In the genomic region with DNA sequence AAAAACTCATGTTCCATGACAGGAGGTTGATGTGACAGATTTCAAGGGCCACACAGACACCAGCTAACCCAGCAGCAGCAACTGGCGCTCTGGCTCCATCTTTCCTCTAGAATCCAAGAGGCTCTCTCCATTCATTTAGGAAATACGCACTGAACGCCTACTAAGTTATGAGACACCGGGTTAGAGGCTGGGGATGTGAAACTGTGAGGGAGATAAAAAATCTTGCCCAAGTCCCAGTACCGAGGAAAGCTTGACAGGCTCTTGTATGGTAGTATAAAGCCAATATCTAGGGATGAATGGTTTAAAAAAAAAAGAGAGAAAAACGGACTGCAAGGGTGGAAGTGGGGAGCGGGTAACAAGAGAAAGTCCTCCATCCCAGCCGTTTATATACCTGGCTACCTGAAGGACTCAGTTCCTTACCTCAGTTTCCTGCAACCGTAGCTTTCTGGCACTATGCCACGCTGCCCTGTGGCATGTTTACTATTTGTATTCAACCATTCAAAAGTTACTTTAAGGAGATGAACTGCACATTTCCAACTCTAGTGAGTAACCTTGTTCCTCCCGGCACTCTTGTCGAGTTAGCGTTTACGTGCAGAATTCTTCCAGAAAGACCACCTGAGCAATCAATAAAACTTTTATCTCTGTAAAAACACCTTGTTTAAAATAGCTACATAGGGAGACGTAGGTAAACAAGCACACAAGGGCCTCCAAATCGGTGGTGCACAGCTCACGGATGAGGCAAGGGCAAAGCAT, we compare ENCODE assay signal across 8 cellular contexts. TPM values are rescaled to one million over a fixed set of nuclear protein-coding genes. Genes with fewer than 3 reads are reported as not detected.
A peak's percentile ranks its signal among the peaks of the same experiment; 100 is the strongest.
DNase-seq lines count a peak whose midpoint lies in the region; ATAC-seq and TF ChIP-seq lines count a peak whose summit lies in the region.

No MANE protein-coding gene starts in this region.

- no peaks in the 10 kb centered on the region for H3K9me2 ChIP-seq in GM23248 (ENCODE audit: insufficient read depth)

- no peak for TF ChIP-seq CTCF in natural killer cell (IDR thresholded peaks at IDR 0.05)

- peaks cover 12% of the 10 kb centered on the region for H3F3A ChIP-seq in GM23248 (ENCODE audit: insufficient read depth)

- in situ Hi-C loops in GM23248 (cut with MboI) = no loop called here

- peak overlapping the region in 1 of 2 donors; percentile 16 for H3K27ac Mint-ChIP-seq in natural killer cell

- peak overlapping the region; percentile 72 for H3K4me2 ChIP-seq in GM23248 (ENCODE audit: unreplicated experiment)

- H3K27ac ChIP-seq in GM23248 = peak overlapping the region; percentile 22; the same call in 1 of the 2 replicates
- H3K27ac ChIP-seq in effector memory CD4-positive, alpha-beta T cell (ENCODE audit: insufficient read depth, low read length, poor library complexity, severe bottlenecking) = no peak overlapping the region

- no peaks in the 10 kb centered on the region for H3K9me3 Mint-ChIP-seq in natural killer cell

- H4K20me1 ChIP-seq in GM23248 (ENCODE audit: insufficient read depth) = no peaks in the 10 kb centered on the region

- H3K27me3 Mint-ChIP-seq in natural killer cell (ENCODE audit: low read depth in 2 of 2) = peaks cover 5 to 19% of the 10 kb centered on the region in 2 donors

- peak overlapping the region; percentile 46 for H3K9ac ChIP-seq in GM23248

- no peaks in the 10 kb centered on the region for H3K36me3 Mint-ChIP-seq in natural killer cell

- no peak for ATAC-seq in natural killer cell
- no peak for ATAC-seq in GM21367 (IDR thresholded peaks at IDR 0.05; ENCODE audit: unreplicated experiment)

- H2AFZ ChIP-seq in GM23248 = peak overlapping the region; percentile 57

- H3K4me3 ChIP-seq in GM23248 = peak overlapping the region; percentile 48
- H3K4me3 ChIP-seq in effector memory CD4-positive, alpha-beta T cell (ENCODE audit: insufficient read depth, low read depth, low read length, poor library complexity, severe bottlenecking) = peak overlapping the region; percentile 60

- no peaks in the 10 kb centered on the region for H3K79me2 ChIP-seq in GM23248 (ENCODE audit: insufficient read depth)

- no peaks in the 10 kb centered on the region for H3K9me3 ChIP-seq in GM23248 (ENCODE audit: low read depth)
- no peaks in the 10 kb centered on the region for H3K9me3 ChIP-seq in effector memory CD4-positive, alpha-beta T cell (ENCODE audit: control insufficient read depth, low read length)

- CTCF ChIA-PET in HEK293T (lab: Yijun Ruan, JAX) = interaction anchor here (0.6 to 1.3 kb wide), 11 partner anchors 9 to 346 kb away, joined by 3 to 7 read pairs (median 3); a partner anchor contains a TSS

- peaks cover 18 to 19% of the 10 kb centered on the region in 2 donors for H3K4me1 Mint-ChIP-seq in natural killer cell

- peaks cover 14% of the 10 kb centered on the region for H3K27me3 ChIP-seq in GM23248 (replicated peaks; ENCODE audit: insufficient read depth)
- H3K27me3 ChIP-seq in effector memory CD4-positive, alpha-beta T cell (replicated peaks; ENCODE audit: control insufficient read depth, insufficient read depth, low read length, poor library complexity, severe bottlenecking) = no peaks in the 10 kb centered on the region

- POLR2A ChIA-PET in HEK293T (lab: Yijun Ruan, JAX) = interaction anchor here (0.6 to 1.0 kb wide), 6 partner anchors 32 to 346 kb away, joined by 3 to 7 read pairs (median 4); a partner anchor contains a TSS

- no peak for DNase-seq in GM23248
- DNase-seq in NOMO-1 treated with dmso at 0.1 percent for 144 hours (lab: John Stamatoyannopoulos, UW; ENCODE audit: unreplicated experiment) = peak; percentile 5
- DNase-seq in effector memory CD4-positive, alpha-beta T cell = no peak
- DNase-seq in natural killer cell = no peak
- no peak for DNase-seq in HEK293T (ENCODE audit: extremely low spot score)
- DNase-seq in NCI-H524 treated with DMSO at 0.1 percent for 48 hours (lab: John Stamatoyannopoulos, UW) = no peak
- no peak for DNase-seq in HuH-7 (ENCODE audit: low spot score)

- intact Hi-C loops in natural killer cell (cut with micrococcal nuclease) = loop anchor here (1.0 kb wide), 1 partner anchor 85 kb away; a partner anchor contains a TSS

- H3K36me3 ChIP-seq in GM23248 (ENCODE audit: low read depth) = no peaks in the 10 kb centered on the region
- H3K36me3 ChIP-seq in effector memory CD4-positive, alpha-beta T cell (ENCODE audit: control insufficient read depth, insufficient read depth, low read length) = no peaks in the 10 kb centered on the region

- 28 to 29% methylated on average over 17 of the region's 17 CpGs for WGBS in GM23248 (ENCODE audit: low coverage in 1 of 2, low lambda C conversion rate in 2 of 2, missing lambda C conversion rate in 2 of 2), 2 experiments

- peaks cover 11% of the 10 kb centered on the region; the same call in 1 of the 2 replicates for H3K4me1 ChIP-seq in GM23248 (ENCODE audit: insufficient read depth)
- peaks cover 6% of the 10 kb centered on the region for H3K4me1 ChIP-seq in effector memory CD4-positive, alpha-beta T cell (ENCODE audit: control insufficient read depth, insufficient read depth, low read length, poor library complexity, severe bottlenecking)

- peak overlapping the region; percentile 88 for H3K4me3 Mint-ChIP-seq in natural killer cell

TF ChIP-seq in HEK293T, 16 proteins besides CTCF, POLR2A, EP300 and RAD21:
- TF ChIP-seq ARNT (IDR thresholded peaks at IDR 0.05) (no peak), CTBP1 (IDR thresholded peaks at IDR 0.05; ENCODE audit: borderline replicate concordance) (no peak), SUZ12 (IDR thresholded peaks at IDR 0.05) (no peak), FOXA1 (IDR thresholded peaks at IDR 0.05) (no peak), SP1 (IDR thresholded peaks at IDR 0.05) (no peak), BHLHE40 (IDR thresholded peaks at IDR 0.05; ENCODE audit: borderline replicate concordance) (no peak), FOXK2 (IDR thresholded peaks at IDR 0.05) (no peak), ZNF384 (IDR thresholded peaks at IDR 0.05) (no peak), FOXM1 (IDR thresholded peaks at IDR 0.05; ENCODE audit: borderline replicate concordance) (no peak), TARDBP (IDR thresholded peaks at IDR 0.05) (no peak), L3MBTL2 (conservative IDR thresholded peaks at IDR 0.05) (no peak), HDGF (IDR thresholded peaks at IDR 0.05; ENCODE audit: borderline replicate concordance) (no peak), ELF4 (IDR thresholded peaks at IDR 0.05) (no peak)

RNA-seq across cellular contexts. Expression of a gene that starts 1.7 kb away (rescaled TPM):
- 1.8 and 2.7 TPM in 2 replicates for total RNA-seq in GM23248 (2014; rRNA removed; shearing (Covaris generic))
- polyA plus RNA-seq in GM23248 (2016; fragmentation: Nextera tagmentation; extraction: Ambion mirVana) = 1.0 and 1.4 TPM in 2 replicates
- 1 to 10 TPM; 1.3 to 1.6 (median 1.3) TPM for total RNA-seq in natural killer cell
